In genomic region chr1:153390938-153391710, GRCh38 we compare ENCODE assay signal across 9 cellular contexts.
DNase-seq lines count a peak whose midpoint lies in the region; ATAC-seq, FAIRE-seq and TF ChIP-seq lines count a peak whose summit lies in the region.
"Had no signal": no experiment of that assay in that cellular context is flagged by ENCODE, and none has a peak within 500 bp of the region (broad histone marks: within the 10 kb centered on the region; RNA-seq: fewer than 3 reads in every experiment).

Gene S100A8 (minus strand): TSS chr1:153391073. CDS start chr1:153390535, 538 bp downstream.

- DNase-seq in NCI-H1105 treated with DMSO at 0.1 percent for 48 hours (lab: John Stamatoyannopoulos, UW): peak; percentile 27
- DNase-seq in NCI-H1105 (lab: John Stamatoyannopoulos, UW): no peak
- no peak for DNase-seq in coronary artery (ENCODE audit: low spot score)
- peak; percentile 2 for DNase-seq in midbrain (lab: John Stamatoyannopoulos, UW)
- DNase-seq in urothelium cell line (ENCODE audit: low spot score): no peak
- no peak for DNase-seq in NAMALWA (ENCODE audit: low spot score)
- no peak for DNase-seq in stimulated activated CD4-positive, alpha-beta T cell treated with anti-CD3 and anti-CD28 coated beads, Interleukin-1b, Interleukin-23, amount 100 ng/mL, for 48 hours

- peak within 1 kb of the TSS; percentile 25 for H3K4me3 ChIP-seq in coronary artery
- H3K4me3 ChIP-seq: A549 had no signal

- peak within 1 kb of the TSS in 1 of 2 donors; percentile 16 for H3K27ac ChIP-seq in coronary artery
- H3K27ac ChIP-seq: A549 had no signal

- no peak for ATAC-seq in GM21723 (IDR thresholded peaks at IDR 0.05; ENCODE audit: unreplicated experiment)
- ATAC-seq: A549 had no signal

- FAIRE-seq in urothelium cell line (lab: Jason Lieb, UNC): peak; percentile 37
- FAIRE-seq: A549 had no signal

- TF ChIP-seq CTCF in coronary artery (IDR thresholded peaks at IDR 0.05): no peak

Comparison
In these comparisons a context has a peak if more than half of its experiments do, and no peak if none do; other contexts are left out.
1. DNase-seq: peak in NCI-H1105 treated with DMSO at 0.1 percent for 48 hours (single experiment) and midbrain (single experiment); none in NCI-H1105 (single experiment), coronary artery (single experiment), urothelium cell line (single experiment), NAMALWA (single experiment) and stimulated activated CD4-positive, alpha-beta T cell treated with anti-CD3 and anti-CD28 coated beads, Interleukin-1b, Interleukin-23, amount 100 ng/mL, for 48 hours (single experiment).